Comparison of ENCODE assay signal across 10 cellular contexts in genomic region chr16:86396918-86397317, GRCh38.
DNase-seq lines count a peak whose midpoint lies in the region; ATAC-seq and TF ChIP-seq lines count a peak whose summit lies in the region.
"Had no signal": no experiment of that assay in that cellular context is flagged by ENCODE, and none has a peak within 500 bp of the region (broad histone marks: within the 10 kb centered on the region; RNA-seq: fewer than 3 reads in every experiment).

No MANE protein-coding gene starts in this region.

- H3K4me3 ChIP-seq in HCT116 (replicated peaks in 1 of 2; ENCODE audit: low read depth in 1 of 2, low read length in 2 of 2) (peak overlapping the region in 1 of 2 experiments; percentile 31; a peak in 2 of 4 replicates), adipocyte (ENCODE audit: low read length) (peak overlapping the region; percentile 61), transverse colon (no peak overlapping the region)

- H3K27ac ChIP-seq in HCT116 (ENCODE audit: low read depth, low read length) (no peak overlapping the region), transverse colon (peak overlapping the region; percentile 77 to 91 (median 82))

- peaks cover 4 to 40% of the 10 kb centered on the region in 2 experiments for H3K4me1 ChIP-seq in HCT116 (ENCODE audit: control insufficient read depth in 1 of 2, insufficient read depth in 2 of 2, low read length in 2 of 2)
- H3K4me1 ChIP-seq in adipocyte (ENCODE audit: control insufficient read depth, insufficient read depth, low read length) = peaks cover 15% of the 10 kb centered on the region
- peaks cover 0 to 14% (median 7%) of the 10 kb centered on the region in 4 donors for H3K4me1 ChIP-seq in transverse colon

- DNase-seq in HCT116 (ENCODE audit: low read depth, low spot score) = peak; percentile 28
- peak; percentile 83 for DNase-seq in adipocyte (ENCODE audit: low read depth)
- DNase-seq in islet precursor cell = peak; percentile 91
- DNase-seq in transverse colon = peak; percentile 53
- DNase-seq in stimulated activated CD4-positive, alpha-beta T cell treated with anti-CD3 and anti-CD28 coated beads, Interleukin-4, amount 100 ng/mL, for 24 hours = no peak
- DNase-seq in DMS79 treated with DMSO at 0.1 percent for 48 hours (lab: John Stamatoyannopoulos, UW) = no peak
- DNase-seq: erythroblast, GDM1 had no signal

- no TSS peak for BruUV-seq in HCT116 (replicated peaks; lab: Mats Ljungman, UMichigan)

- intact Hi-C loops in HCT116 (cut with micrococcal nuclease) = no loop called here
- intact Hi-C loops in transverse colon (cut with DNase I; ENCODE audit: low total_unique reads) = loop anchor here (5.0 kb wide), 1 partner anchor 35 kb away; no protein-coding TSS in a partner anchor

- 52% methylated on average over 9 of the region's 9 CpGs; no CpG with 5 or more reads in 1 of the 2 donors for WGBS in transverse colon (ENCODE audit: low coverage in 1 of 2), 2 donors

- no peaks in the 10 kb centered on the region for H4K20me1 ChIP-seq in HCT116 (ENCODE audit: insufficient read depth)

- H3K9ac ChIP-seq in HCT116 (ENCODE audit: low read length) (peak overlapping the region; percentile 37; the same call in 1 of the 2 replicates), adipocyte (ENCODE audit: low read length) (peak overlapping the region; percentile 53)

- no peaks in the 10 kb centered on the region for H3K36me3 ChIP-seq in HCT116 (ENCODE audit: control insufficient read depth in 1 of 2, insufficient read depth in 2 of 2, low read length in 2 of 2)
- no peaks in the 10 kb centered on the region for H3K36me3 ChIP-seq in adipocyte (ENCODE audit: control insufficient read depth, insufficient read depth, low read length, severe bottlenecking)
- no peaks in the 10 kb centered on the region for H3K36me3 ChIP-seq in transverse colon

- peak overlapping the region; percentile 79 for H2AFZ ChIP-seq in HCT116 (ENCODE audit: low read depth, low read length, poor library complexity, severe bottlenecking)

- H3K79me2 ChIP-seq in HCT116 (ENCODE audit: insufficient read depth, low read length) = no peaks in the 10 kb centered on the region

- H3K4me2 ChIP-seq in HCT116 (ENCODE audit: low read length) = peak overlapping the region; percentile 69

- CTCF ChIA-PET in HCT116 (lab: Charles Lee) = no interaction called here

- H3K9me3 ChIP-seq in HCT116 (ENCODE audit: control insufficient read depth in 1 of 2, insufficient read depth in 1 of 2, low read depth in 1 of 2, low read length in 2 of 2) (no peaks in the 10 kb centered on the region), adipocyte (ENCODE audit: control insufficient read depth, low read length) (no peaks in the 10 kb centered on the region), transverse colon (no peaks in the 10 kb centered on the region)

- TF ChIP-seq EP300 in transverse colon (IDR thresholded peaks at IDR 0.05; ENCODE audit: low read depth) = no peak

- in situ Hi-C loops in transverse colon (cut with MboI; ENCODE audit: low pct_ligation_motif_present in 1 of 4, low pct_unique_long_range_greater_than_20kb in 1 of 4, low sequenced_read_pairs in 3 of 4) = no loop called here

- TF ChIP-seq CTCF in HCT116 (IDR thresholded peaks at IDR 0.05 in 2 of 3, conservative IDR thresholded peaks at IDR 0.05 in 1 of 3; ENCODE audit: borderline replicate concordance in 1 of 3, insufficient read depth in 1 of 3, low read depth in 2 of 3, low read length in 2 of 3) (no peak), transverse colon (IDR thresholded peaks at IDR 0.05) (no peak)

- TF ChIP-seq POLR2A in HCT116 (IDR thresholded peaks at IDR 0.05; ENCODE audit: borderline replicate concordance, extremely low read depth, insufficient read depth, insufficient read length) (no peak), transverse colon (IDR thresholded peaks at IDR 0.05) (no peak)

- POLR2A ChIA-PET in HCT116 (lab: Charles Lee) = interaction anchor here (1.2 to 1.7 kb wide), 2 partner anchors 15 to 17 kb away, joined by 3 to 5 read pairs; no protein-coding TSS in a partner anchor

- H3K27me3 ChIP-seq in HCT116 (ENCODE audit: insufficient read depth, low read length) (no peaks in the 10 kb centered on the region), adipocyte (replicated peaks; ENCODE audit: control insufficient read depth, insufficient read depth, low read length) (peaks cover 15% of the 10 kb centered on the region), transverse colon (no peaks in the 10 kb centered on the region)

- ATAC-seq in HCT116 (peak; percentile 92), GM19452 (IDR thresholded peaks at IDR 0.05; ENCODE audit: unreplicated experiment) (no peak), HG03135 (IDR thresholded peaks at IDR 0.05; ENCODE audit: unreplicated experiment) (no peak)

- RAD21 ChIA-PET in HCT116 (lab: Charles Lee; ENCODE audit: low non-redundant PET in 1 of 2, low total read pairs in 2 of 2, uncharacterized antibody in 2 of 2, unreplicated experiment in 2 of 2) = no interaction called here

- H3K9me2 ChIP-seq in HCT116 (ENCODE audit: insufficient read depth) = no peaks in the 10 kb centered on the region

- no peak for TF ChIP-seq RAD21 in HCT116 (IDR thresholded peaks at IDR 0.05; ENCODE audit: low read depth)

TF ChIP-seq in HCT116, 20 proteins besides CTCF, POLR2A, EP300 and RAD21:
- peak; percentile 75; the same call in 1 of the 2 replicates for TF ChIP-seq MAX (IDR thresholded peaks at IDR 0.05)
- TF ChIP-seq FOSL1 (IDR thresholded peaks at IDR 0.05; ENCODE audit: low read depth) = no peak
- TF ChIP-seq YY1 (IDR thresholded peaks at IDR 0.05; ENCODE audit: extremely low read depth, insufficient replicate concordance, low read depth, low read length) = no peak
- TF ChIP-seq JUND (IDR thresholded peaks at IDR 0.05) = peak; percentile 27; the same call in 1 of the 2 replicates
- TF ChIP-seq SP1 (IDR thresholded peaks at IDR 0.05; ENCODE audit: low read depth) = 0 out of 2 replicates have a peak, but pooled peaks have one; percentile 35
- peak; percentile 52; the same call in 1 of the 2 replicates for TF ChIP-seq POLR2AphosphoS5 (IDR thresholded peaks at IDR 0.05; ENCODE audit: low read depth, low read length)

Comparison
In these comparisons a context has a peak if more than half of its experiments do, and no peak if none do; other contexts are left out.
1. DNase-seq: peak in HCT116 (single experiment), adipocyte (single experiment), islet precursor cell (single experiment) and transverse colon (single experiment); none in stimulated activated CD4-positive, alpha-beta T cell treated with anti-CD3 and anti-CD28 coated beads, Interleukin-4, amount 100 ng/mL, for 24 hours (single experiment) and DMS79 treated with DMSO at 0.1 percent for 48 hours (single experiment).